ENCODE assay signal across 21 cellular contexts in the genomic region with DNA sequence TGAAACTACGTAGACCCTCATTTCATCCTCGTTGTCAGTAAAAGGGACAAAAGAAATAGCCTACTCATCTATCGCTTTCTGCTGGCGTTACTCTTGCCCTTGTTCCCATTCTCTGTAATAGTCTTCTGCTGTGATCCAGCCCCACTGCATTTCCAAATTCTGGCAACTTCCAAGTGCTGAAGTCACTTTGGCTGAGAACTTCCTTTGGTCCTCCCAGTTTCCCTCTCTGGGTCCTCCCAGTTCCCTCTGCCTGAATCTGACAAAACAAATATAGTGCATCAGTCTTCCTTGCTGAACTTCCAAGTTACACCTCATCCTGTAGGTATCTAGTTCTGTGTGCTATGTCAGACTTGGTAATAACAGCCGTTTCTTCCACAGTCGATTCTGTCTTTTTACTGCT. TPM values are rescaled to one million over a fixed set of nuclear protein-coding genes. Genes with fewer than 3 reads are reported as not detected.
"Had no signal": no experiment of that assay in that cellular context is flagged by ENCODE, and none has a peak within 500 bp of the region (broad histone marks: within the 10 kb centered on the region; RNA-seq: fewer than 3 reads in every experiment).

No MANE protein-coding gene starts in this region.

- H3K27ac ChIP-seq: brain microvascular endothelial cell, coronary artery, stomach had no signal

- H3K4me1 ChIP-seq: stomach had no signal

- H3K4me1 Mint-ChIP-seq: activated CD4-positive, alpha-beta T cell treated with anti-CD3 and anti-CD28 coated beads, Interleukin-2, amount 10 ng/mL, durations not matched to agents 7 days and 5 days; nephron progenitor cell; stimulated activated effector memory CD8-positive, alpha-beta T cell treated with anti-CD3 and anti-CD28 coated beads, Interleukin-12 subunit alpha, Interleukin-12 subunit beta, amount 100 ng/mL, for 72 hours had no signal

- H3K27ac Mint-ChIP-seq: activated CD4-positive, alpha-beta T cell treated with anti-CD3 and anti-CD28 coated beads, Interleukin-2, amount 10 ng/mL, durations not matched to agents 7 days and 5 days; activated CD8-positive, alpha-beta T cell treated with anti-CD3 and anti-CD28 coated beads, Interleukin-2, amount 10 ng/mL, durations not matched to agents 7 days and 5 days; activated naive CD4-positive, alpha-beta T cell treated with anti-CD3 and anti-CD28 coated beads for 36 hours; activated T-cell treated with anti-CD3 and anti-CD28 coated beads, Interleukin-2, amount 50 U/mL, for 24 hours; nephron progenitor cell; stimulated activated effector memory CD8-positive, alpha-beta T cell treated with anti-CD3 and anti-CD28 coated beads, Interleukin-12 subunit alpha, Interleukin-12 subunit beta, amount 100 ng/mL, for 72 hours; T-helper 1 cell treated with Interleukin-12 subunit alpha and Interleukin-12 subunit beta and Interleukin-4 antibody, amounts not matched to agents 30 μg/mL and 1 μg/mL, for 36 hours; type B pancreatic cell had no signal

- DNase-seq: activated CD4-positive, alpha-beta T cell treated with anti-CD3 and anti-CD28 coated beads, Interleukin-2, amount 10 ng/mL, durations not matched to agents 7 days and 5 days; activated CD8-positive, alpha-beta T cell treated with anti-CD3 and anti-CD28 coated beads, Interleukin-2, amount 10 ng/mL, durations not matched to agents 7 days and 5 days; activated naive CD4-positive, alpha-beta T cell treated with anti-CD3 and anti-CD28 coated beads for 36 hours; activated T-cell treated with anti-CD3 and anti-CD28 coated beads, Interleukin-2, amount 50 U/mL, for 24 hours; brain microvascular endothelial cell; hypothalamus; islet precursor cell; mammary epithelial cell; nephron progenitor cell; nucleus accumbens; posterior cingulate gyrus; small intestine; stimulated activated CD4-positive, alpha-beta T cell treated with anti-CD3 and anti-CD28 coated beads, Interleukin-4, amount 100 ng/mL, for 24 hours; stomach had no signal

- H3K27me3 ChIP-seq: brain microvascular endothelial cell, stomach had no signal

- H3K9me3 ChIP-seq: stomach had no signal

- H3K4me3 ChIP-seq: coronary artery, stomach had no signal

- H3K4me3 Mint-ChIP-seq: activated CD4-positive, alpha-beta T cell treated with anti-CD3 and anti-CD28 coated beads, Interleukin-2, amount 10 ng/mL, durations not matched to agents 7 days and 5 days; activated CD8-positive, alpha-beta T cell treated with anti-CD3 and anti-CD28 coated beads, Interleukin-2, amount 10 ng/mL, durations not matched to agents 7 days and 5 days; activated naive CD4-positive, alpha-beta T cell treated with anti-CD3 and anti-CD28 coated beads for 36 hours; activated T-cell treated with anti-CD3 and anti-CD28 coated beads, Interleukin-2, amount 50 U/mL, for 24 hours; nephron progenitor cell; stimulated activated effector memory CD8-positive, alpha-beta T cell treated with anti-CD3 and anti-CD28 coated beads, Interleukin-12 subunit alpha, Interleukin-12 subunit beta, amount 100 ng/mL, for 72 hours; T-helper 1 cell treated with Interleukin-12 subunit alpha and Interleukin-12 subunit beta and Interleukin-4 antibody, amounts not matched to agents 30 μg/mL and 1 μg/mL, for 36 hours; type B pancreatic cell had no signal

- H3K36me3 ChIP-seq: brain microvascular endothelial cell, stomach had no signal

- ATAC-seq: activated CD4-positive, CD25-positive, alpha-beta regulatory T cell treated with anti-CD3 and anti-CD28 coated beads, Interleukin-2, amount 50 U/mL, for 24 hours; activated CD8-positive, alpha-beta T cell treated with anti-CD3 and anti-CD28 coated beads, Interleukin-2, amount 10 ng/mL, durations not matched to agents 7 days and 5 days; left lobe of liver; stimulated activated effector memory CD8-positive, alpha-beta T cell treated with anti-CD3 and anti-CD28 coated beads, Interleukin-12 subunit alpha, Interleukin-12 subunit beta, amount 100 ng/mL, for 72 hours had no signal

- H3K27me3 Mint-ChIP-seq: activated T-cell treated with anti-CD3 and anti-CD28 coated beads, Interleukin-2, amount 50 U/mL, for 24 hours had no signal

- H3K36me3 Mint-ChIP-seq: stimulated activated effector memory CD8-positive, alpha-beta T cell treated with anti-CD3 and anti-CD28 coated beads, Interleukin-12 subunit alpha, Interleukin-12 subunit beta, amount 100 ng/mL, for 72 hours; type B pancreatic cell had no signal

- H3K9me3 Mint-ChIP-seq: activated CD4-positive, alpha-beta T cell treated with anti-CD3 and anti-CD28 coated beads, Interleukin-2, amount 10 ng/mL, durations not matched to agents 7 days and 5 days; activated naive CD4-positive, alpha-beta T cell treated with anti-CD3 and anti-CD28 coated beads for 36 hours; activated T-cell treated with anti-CD3 and anti-CD28 coated beads, Interleukin-2, amount 50 U/mL, for 24 hours; nephron progenitor cell; stimulated activated effector memory CD8-positive, alpha-beta T cell treated with anti-CD3 and anti-CD28 coated beads, Interleukin-12 subunit alpha, Interleukin-12 subunit beta, amount 100 ng/mL, for 72 hours; T-helper 1 cell treated with Interleukin-12 subunit alpha and Interleukin-12 subunit beta and Interleukin-4 antibody, amounts not matched to agents 30 μg/mL and 1 μg/mL, for 36 hours had no signal

RNA-seq across cellular contexts. Expression of gene PLA2G4A, which starts 47.0 kb away (rescaled TPM):
- total RNA-seq: activated CD4-positive, alpha-beta T cell treated with anti-CD3 and anti-CD28 coated beads, Interleukin-2, amount 10 ng/mL, durations not matched to agents 7 days and 5 days; activated CD8-positive, alpha-beta T cell treated with anti-CD3 and anti-CD28 coated beads, Interleukin-2, amount 10 ng/mL, durations not matched to agents 7 days and 5 days; myocyte had no signal
